24 cellular contexts compared by ENCODE assay signal in genomic region chr2:147490612-147491261, GRCh38.
A peak's percentile ranks its signal among the peaks of the same experiment; 100 is the strongest.
DNase-seq lines count a peak whose midpoint lies in the region; ATAC-seq, FAIRE-seq and TF ChIP-seq lines count a peak whose summit lies in the region.
"Had no signal": no experiment of that assay in that cellular context is flagged by ENCODE, and none has a peak within 500 bp of the region (broad histone marks: within the 10 kb centered on the region; RNA-seq: fewer than 3 reads in every experiment).

No MANE protein-coding gene starts in this region.

- no peak for DNase-seq in activated naive CD8-positive, alpha-beta T cell treated with anti-CD3 and anti-CD28 coated beads, Interleukin-2, amount 10 ng/mL, durations not matched to agents 7 days and 5 days
- DNase-seq in activated naive CD8-positive, alpha-beta T cell treated with anti-CD3 and anti-CD28 coated beads, Interleukin-2, amount 50 U/mL, for 24 hours = no peak
- DNase-seq in SW480 (ENCODE audit: low spot score) = peak; percentile 18
- peak in 2 of 3 donors; percentile 17 to 26 for DNase-seq in immature natural killer cell
- DNase-seq in frontal cortex (ENCODE audit: low spot score in 2 of 2) = no peak
- DNase-seq in tibial artery = no peak
- DNase-seq in AML-193 (lab: John Stamatoyannopoulos, UW) = no peak
- DNase-seq: activated naive CD4-positive, alpha-beta T cell; body of pancreas; Calu3; cortex of kidney; HFFc6; kidney; mammary epithelial cell; NCI-H1694 treated with DMSO at 0.1 percent for 48 hours; NCI-H446; stimulated activated CD4-positive, alpha-beta T cell treated with anti-CD3 and anti-CD28 coated beads, Interleukin-2, amount 100 ng/mL, for 24 hours had no signal

- H3K27ac Mint-ChIP-seq in activated naive CD8-positive, alpha-beta T cell treated with anti-CD3 and anti-CD28 coated beads, Interleukin-2, amount 10 ng/mL, durations not matched to agents 7 days and 5 days = peak overlapping the region; percentile 89
- H3K27ac Mint-ChIP-seq in activated naive CD8-positive, alpha-beta T cell treated with anti-CD3 and anti-CD28 coated beads, Interleukin-2, amount 50 U/mL, for 24 hours = no peak overlapping the region
- peak overlapping the region; percentile 16 to 77 (median 70) for H3K27ac Mint-ChIP-seq in immature natural killer cell
- H3K27ac Mint-ChIP-seq: HFFc6 had no signal

- H3K4me1 ChIP-seq in tibial artery = no peaks in the 10 kb centered on the region
- H3K4me1 ChIP-seq: body of pancreas had no signal

- peak; percentile 61 for ATAC-seq in activated naive CD8-positive, alpha-beta T cell treated with anti-CD3 and anti-CD28 coated beads, Interleukin-2, amount 10 ng/mL, durations not matched to agents 7 days and 5 days (ENCODE audit: low read depth)
- no peak for ATAC-seq in activated naive CD8-positive, alpha-beta T cell treated with anti-CD3 and anti-CD28 coated beads, Interleukin-2, amount 50 U/mL, for 24 hours
- no peak for ATAC-seq in GM21737 (IDR thresholded peaks at IDR 0.05; ENCODE audit: unreplicated experiment)
- ATAC-seq: body of pancreas, sciatic nerve had no signal

- POLR2A ChIA-PET in activated naive CD8-positive, alpha-beta T cell treated with anti-CD3 and anti-CD28 coated beads, Interleukin-2, amount 10 ng/mL, durations not matched to agents 7 days and 5 days (lab: Charles Lee) = interaction anchor here (0.7 to 1.5 kb wide), 2 partner anchors 9 to 11 kb away, joined by 3 to 9 read pairs; no protein-coding TSS in a partner anchor

- no peak overlapping the region for H3K4me3 ChIP-seq in tibial artery
- H3K4me3 ChIP-seq: body of pancreas, hepatocyte had no signal

- no peaks in the 10 kb centered on the region for H3K36me3 ChIP-seq in tibial artery

- peaks cover 11% of the 10 kb centered on the region for H3K9me3 Mint-ChIP-seq in activated naive CD8-positive, alpha-beta T cell treated with anti-CD3 and anti-CD28 coated beads, Interleukin-2, amount 10 ng/mL, durations not matched to agents 7 days and 5 days
- H3K9me3 Mint-ChIP-seq in activated naive CD8-positive, alpha-beta T cell treated with anti-CD3 and anti-CD28 coated beads, Interleukin-2, amount 50 U/mL, for 24 hours = no peaks in the 10 kb centered on the region
- H3K9me3 Mint-ChIP-seq in immature natural killer cell = peaks cover 0 to 3% (median 0%) of the 10 kb centered on the region in 6 donors

- H3K4me3 Mint-ChIP-seq in activated naive CD8-positive, alpha-beta T cell treated with anti-CD3 and anti-CD28 coated beads, Interleukin-2, amount 10 ng/mL, durations not matched to agents 7 days and 5 days = peak overlapping the region; percentile 65
- H3K4me3 Mint-ChIP-seq in activated naive CD8-positive, alpha-beta T cell treated with anti-CD3 and anti-CD28 coated beads, Interleukin-2, amount 50 U/mL, for 24 hours = no peak overlapping the region
- H3K4me3 Mint-ChIP-seq in immature natural killer cell = peak overlapping the region; percentile 71 to 76 (median 74)
- H3K4me3 Mint-ChIP-seq: HFFc6 had no signal

- intact Hi-C loops in tibial artery (cut with DNase I; ENCODE audit: low total_unique reads) = no loop called here

- peaks cover 28% of the 10 kb centered on the region for H3K4me1 Mint-ChIP-seq in activated naive CD8-positive, alpha-beta T cell treated with anti-CD3 and anti-CD28 coated beads, Interleukin-2, amount 10 ng/mL, durations not matched to agents 7 days and 5 days
- peaks cover 13% of the 10 kb centered on the region for H3K4me1 Mint-ChIP-seq in activated naive CD8-positive, alpha-beta T cell treated with anti-CD3 and anti-CD28 coated beads, Interleukin-2, amount 50 U/mL, for 24 hours
- peaks cover 30 to 50% of the 10 kb centered on the region in 2 donors for H3K4me1 Mint-ChIP-seq in immature natural killer cell

- no peak overlapping the region for H3K27ac ChIP-seq in tibial artery
- H3K27ac ChIP-seq: body of pancreas, hepatocyte, RWPE1, VCaP had no signal

- FAIRE-seq in frontal cortex (lab: Jason Lieb, UNC) = no peak
- FAIRE-seq: endothelial cell of umbilical vein, kidney, urothelium cell line had no signal

- peaks cover 10% of the 10 kb centered on the region for H3K27me3 Mint-ChIP-seq in activated naive CD8-positive, alpha-beta T cell treated with anti-CD3 and anti-CD28 coated beads, Interleukin-2, amount 10 ng/mL, durations not matched to agents 7 days and 5 days
- H3K27me3 Mint-ChIP-seq in activated naive CD8-positive, alpha-beta T cell treated with anti-CD3 and anti-CD28 coated beads, Interleukin-2, amount 50 U/mL, for 24 hours = no peaks in the 10 kb centered on the region
- peaks cover 0 to 2% (median 1%) of the 10 kb centered on the region in 3 donors for H3K27me3 Mint-ChIP-seq in immature natural killer cell (ENCODE audit: low read depth in 3 of 3)

- no peak for TF ChIP-seq CTCF in tibial artery (IDR thresholded peaks at IDR 0.05)

- H3K9me3 ChIP-seq in tibial artery = no peaks in the 10 kb centered on the region
- H3K9me3 ChIP-seq: body of pancreas had no signal

- no peaks in the 10 kb centered on the region for H3K27me3 ChIP-seq in tibial artery
- H3K27me3 ChIP-seq: body of pancreas, hepatocyte had no signal

- peaks cover 31% of the 10 kb centered on the region for H3K36me3 Mint-ChIP-seq in activated naive CD8-positive, alpha-beta T cell treated with anti-CD3 and anti-CD28 coated beads, Interleukin-2, amount 10 ng/mL, durations not matched to agents 7 days and 5 days
- no peaks in the 10 kb centered on the region for H3K36me3 Mint-ChIP-seq in activated naive CD8-positive, alpha-beta T cell treated with anti-CD3 and anti-CD28 coated beads, Interleukin-2, amount 50 U/mL, for 24 hours (ENCODE audit: low read depth)
- peaks cover 5 to 8% (median 7%) of the 10 kb centered on the region in 3 donors for H3K36me3 Mint-ChIP-seq in immature natural killer cell

Comparison
In these comparisons a context has a peak if more than half of its experiments do, and no peak if none do; other contexts are left out.
1. DNase-seq: peak in SW480 (single experiment) and immature natural killer cell (2 of 3); none in activated naive CD8-positive, alpha-beta T cell treated with anti-CD3 and anti-CD28 coated beads, Interleukin-2, amount 10 ng/mL, durations not matched to agents 7 days and 5 days (single experiment), activated naive CD8-positive, alpha-beta T cell treated with anti-CD3 and anti-CD28 coated beads, Interleukin-2, amount 50 U/mL, for 24 hours (single experiment), frontal cortex (0 of 2), tibial artery (0 of 2) and AML-193 (0 of 2).